ENCODE assay signal across 1 cellular context in the genomic region with DNA sequence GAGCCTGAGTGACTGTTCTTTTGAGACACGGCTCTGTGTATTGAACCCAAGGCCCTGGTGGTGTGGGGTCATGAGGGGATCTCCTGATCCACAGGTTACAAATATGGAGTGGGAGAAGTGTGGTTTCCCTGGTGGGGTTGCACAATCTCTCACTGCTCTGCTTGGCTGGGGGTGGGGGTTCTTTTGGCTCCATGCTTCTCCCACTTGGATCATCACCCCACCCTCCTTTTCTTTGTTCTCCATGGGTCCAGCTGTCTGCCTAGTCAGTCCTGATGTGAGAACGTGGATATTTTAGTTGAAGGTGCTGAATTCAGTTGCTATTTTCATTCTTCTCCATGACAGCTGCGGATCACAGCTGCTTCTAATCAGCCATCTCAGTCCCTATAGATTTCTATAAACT.
TF ChIP-seq lines count a peak whose summit lies in the region.

No MANE protein-coding gene starts in this region.

TF ChIP-seq in HepG2, 621 proteins besides CTCF, POLR2A, EP300 and RAD21:
- TF ChIP-seq CEBPB (IDR thresholded peaks at IDR 0.05; ENCODE audit: borderline replicate concordance, low read depth, low read length) (peak; percentile 84), ZBTB20 (CRISPR knock-in tag; IDR thresholded peaks at IDR 0.05; ENCODE audit: borderline replicate concordance, low read depth) (no peak), CEBPG (CRISPR knock-in tag; IDR thresholded peaks at IDR 0.05) (peak; percentile 38; the same call in 1 of the 2 replicates)
- TF ChIP-seq, protein P1, sequence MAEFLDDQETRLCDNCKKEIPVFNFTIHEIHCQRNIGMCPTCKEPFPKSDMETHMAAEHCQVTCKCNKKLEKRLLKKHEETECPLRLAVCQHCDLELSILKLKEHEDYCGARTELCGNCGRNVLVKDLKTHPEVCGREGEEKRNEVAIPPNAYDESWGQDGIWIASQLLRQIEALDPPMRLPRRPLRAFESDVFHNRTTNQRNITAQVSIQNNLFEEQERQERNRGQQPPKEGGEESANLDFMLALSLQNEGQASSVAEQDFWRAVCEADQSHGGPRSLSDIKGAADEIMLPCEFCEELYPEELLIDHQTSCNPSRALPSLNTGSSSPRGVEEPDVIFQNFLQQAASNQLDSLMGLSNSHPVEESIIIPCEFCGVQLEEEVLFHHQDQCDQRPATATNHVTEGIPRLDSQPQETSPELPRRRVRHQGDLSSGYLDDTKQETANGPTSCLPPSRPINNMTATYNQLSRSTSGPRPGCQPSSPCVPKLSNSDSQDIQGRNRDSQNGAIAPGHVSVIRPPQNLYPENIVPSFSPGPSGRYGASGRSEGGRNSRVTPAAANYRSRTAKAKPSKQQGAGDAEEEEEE (CRISPR knock-in tag; IDR thresholded peaks at IDR 0.05; ENCODE audit: borderline replicate concordance), result no peak
- TF ChIP-seq, protein P2, sequence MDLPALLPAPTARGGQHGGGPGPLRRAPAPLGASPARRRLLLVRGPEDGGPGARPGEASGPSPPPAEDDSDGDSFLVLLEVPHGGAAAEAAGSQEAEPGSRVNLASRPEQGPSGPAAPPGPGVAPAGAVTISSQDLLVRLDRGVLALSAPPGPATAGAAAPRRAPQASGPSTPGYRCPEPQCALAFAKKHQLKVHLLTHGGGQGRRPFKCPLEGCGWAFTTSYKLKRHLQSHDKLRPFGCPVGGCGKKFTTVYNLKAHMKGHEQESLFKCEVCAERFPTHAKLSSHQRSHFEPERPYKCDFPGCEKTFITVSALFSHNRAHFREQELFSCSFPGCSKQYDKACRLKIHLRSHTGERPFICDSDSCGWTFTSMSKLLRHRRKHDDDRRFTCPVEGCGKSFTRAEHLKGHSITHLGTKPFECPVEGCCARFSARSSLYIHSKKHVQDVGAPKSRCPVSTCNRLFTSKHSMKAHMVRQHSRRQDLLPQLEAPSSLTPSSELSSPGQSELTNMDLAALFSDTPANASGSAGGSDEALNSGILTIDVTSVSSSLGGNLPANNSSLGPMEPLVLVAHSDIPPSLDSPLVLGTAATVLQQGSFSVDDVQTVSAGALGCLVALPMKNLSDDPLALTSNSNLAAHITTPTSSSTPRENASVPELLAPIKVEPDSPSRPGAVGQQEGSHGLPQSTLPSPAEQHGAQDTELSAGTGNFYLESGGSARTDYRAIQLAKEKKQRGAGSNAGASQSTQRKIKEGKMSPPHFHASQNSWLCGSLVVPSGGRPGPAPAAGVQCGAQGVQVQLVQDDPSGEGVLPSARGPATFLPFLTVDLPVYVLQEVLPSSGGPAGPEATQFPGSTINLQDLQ (CRISPR knock-in tag; IDR thresholded peaks at IDR 0.05), result no peak
